ENCODE assay signal across 1 cellular context in the genomic region with DNA sequence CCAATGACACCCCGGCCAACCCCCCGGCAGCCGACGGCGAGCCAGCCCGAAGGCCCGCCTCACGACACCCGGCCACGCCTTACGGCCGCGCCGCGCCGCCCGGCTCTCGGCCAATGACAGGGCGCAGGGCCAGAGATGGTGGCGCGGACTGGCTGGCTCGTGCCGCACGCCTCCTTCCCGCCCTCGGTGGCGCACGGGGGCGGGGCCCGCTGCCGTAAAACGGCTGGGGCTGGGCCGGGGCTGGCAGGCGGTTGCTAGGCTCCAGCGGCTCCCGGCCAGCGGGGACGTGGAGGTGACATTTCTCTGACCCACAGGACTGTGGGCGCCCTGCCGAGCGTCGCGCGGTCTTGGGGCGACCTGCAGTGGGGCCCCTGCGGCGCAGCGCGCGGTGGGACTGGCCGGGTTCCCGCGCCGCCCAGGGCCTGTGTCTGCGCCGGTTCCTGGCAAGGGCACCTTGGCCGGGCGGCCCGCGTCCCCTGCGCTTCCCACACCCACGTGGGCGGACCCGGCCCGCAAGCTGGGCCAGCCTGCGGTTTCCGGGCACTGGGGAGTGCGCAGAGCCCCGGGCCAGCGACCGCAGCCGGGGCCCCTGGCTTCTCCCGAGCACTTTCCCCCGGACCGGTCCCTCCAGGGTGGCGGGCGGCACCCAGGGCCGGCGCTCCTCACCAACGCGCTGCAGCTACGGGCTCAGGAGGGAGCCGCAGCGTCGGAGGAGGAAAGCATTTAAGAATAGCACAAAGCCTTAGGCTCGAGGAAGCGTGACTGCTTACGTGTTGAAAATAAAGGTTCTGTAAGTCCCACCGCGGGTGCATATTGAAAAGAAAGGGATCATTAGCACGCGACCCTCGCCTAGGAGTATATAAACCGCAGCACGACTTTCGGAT.
TF ChIP-seq lines count a peak whose summit lies in the region.

Gene MPC1, minus strand, starts transcription at position 8 of the 884 bp plus-strand sequence. CDS start 64 bp downstream, outside the sequence.

TF ChIP-seq in HepG2, 621 proteins besides CTCF, POLR2A, EP300 and RAD21 (continued from another document):
- TF ChIP-seq USF2 (IDR thresholded peaks at IDR 0.05; ENCODE audit: low read depth, low read length) (0 out of 2 replicates have a peak, but pooled peaks have one; percentile 34), USF2 (CRISPR knock-in tag; IDR thresholded peaks at IDR 0.05; ENCODE audit: borderline replicate concordance) (0 out of 2 replicates have a peak, but pooled peaks have one; percentile 1), ZBTB7B (CRISPR knock-in tag; IDR thresholded peaks at IDR 0.05) (peak; percentile 85), SATB2 (CRISPR knock-in tag; IDR thresholded peaks at IDR 0.05) (peak; percentile 72; the same call in 1 of the 2 replicates), ZNF768 (CRISPR knock-in tag; IDR thresholded peaks at IDR 0.05) (peak; percentile 65; the same call in 1 of the 2 replicates)
